1 cellular context compared by ENCODE assay signal in the genomic region with DNA sequence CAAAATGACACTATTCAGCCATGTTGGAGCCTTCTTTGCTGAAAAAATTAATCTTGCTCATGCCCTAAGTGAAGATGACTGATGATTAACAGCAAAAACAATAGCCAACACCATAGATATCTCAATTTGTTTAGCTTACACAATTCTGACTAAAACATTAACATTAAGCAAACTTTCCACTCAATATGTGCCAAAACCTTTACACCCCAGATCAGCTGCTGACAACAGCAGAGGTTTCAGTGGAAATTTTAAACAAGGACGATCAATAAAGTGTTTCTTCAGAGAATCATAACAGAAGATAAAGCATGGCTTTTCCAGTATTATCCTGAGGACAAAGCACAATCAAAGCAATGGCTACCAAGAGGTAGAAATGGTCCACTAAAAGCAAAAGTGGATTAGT.
TF ChIP-seq lines count a peak whose summit lies in the region.

No MANE protein-coding gene starts in this region.

TF ChIP-seq in GM23338, 12 proteins besides CTCF, POLR2A, EP300 and RAD21 (continued from another document):
- TF ChIP-seq, protein P1, sequence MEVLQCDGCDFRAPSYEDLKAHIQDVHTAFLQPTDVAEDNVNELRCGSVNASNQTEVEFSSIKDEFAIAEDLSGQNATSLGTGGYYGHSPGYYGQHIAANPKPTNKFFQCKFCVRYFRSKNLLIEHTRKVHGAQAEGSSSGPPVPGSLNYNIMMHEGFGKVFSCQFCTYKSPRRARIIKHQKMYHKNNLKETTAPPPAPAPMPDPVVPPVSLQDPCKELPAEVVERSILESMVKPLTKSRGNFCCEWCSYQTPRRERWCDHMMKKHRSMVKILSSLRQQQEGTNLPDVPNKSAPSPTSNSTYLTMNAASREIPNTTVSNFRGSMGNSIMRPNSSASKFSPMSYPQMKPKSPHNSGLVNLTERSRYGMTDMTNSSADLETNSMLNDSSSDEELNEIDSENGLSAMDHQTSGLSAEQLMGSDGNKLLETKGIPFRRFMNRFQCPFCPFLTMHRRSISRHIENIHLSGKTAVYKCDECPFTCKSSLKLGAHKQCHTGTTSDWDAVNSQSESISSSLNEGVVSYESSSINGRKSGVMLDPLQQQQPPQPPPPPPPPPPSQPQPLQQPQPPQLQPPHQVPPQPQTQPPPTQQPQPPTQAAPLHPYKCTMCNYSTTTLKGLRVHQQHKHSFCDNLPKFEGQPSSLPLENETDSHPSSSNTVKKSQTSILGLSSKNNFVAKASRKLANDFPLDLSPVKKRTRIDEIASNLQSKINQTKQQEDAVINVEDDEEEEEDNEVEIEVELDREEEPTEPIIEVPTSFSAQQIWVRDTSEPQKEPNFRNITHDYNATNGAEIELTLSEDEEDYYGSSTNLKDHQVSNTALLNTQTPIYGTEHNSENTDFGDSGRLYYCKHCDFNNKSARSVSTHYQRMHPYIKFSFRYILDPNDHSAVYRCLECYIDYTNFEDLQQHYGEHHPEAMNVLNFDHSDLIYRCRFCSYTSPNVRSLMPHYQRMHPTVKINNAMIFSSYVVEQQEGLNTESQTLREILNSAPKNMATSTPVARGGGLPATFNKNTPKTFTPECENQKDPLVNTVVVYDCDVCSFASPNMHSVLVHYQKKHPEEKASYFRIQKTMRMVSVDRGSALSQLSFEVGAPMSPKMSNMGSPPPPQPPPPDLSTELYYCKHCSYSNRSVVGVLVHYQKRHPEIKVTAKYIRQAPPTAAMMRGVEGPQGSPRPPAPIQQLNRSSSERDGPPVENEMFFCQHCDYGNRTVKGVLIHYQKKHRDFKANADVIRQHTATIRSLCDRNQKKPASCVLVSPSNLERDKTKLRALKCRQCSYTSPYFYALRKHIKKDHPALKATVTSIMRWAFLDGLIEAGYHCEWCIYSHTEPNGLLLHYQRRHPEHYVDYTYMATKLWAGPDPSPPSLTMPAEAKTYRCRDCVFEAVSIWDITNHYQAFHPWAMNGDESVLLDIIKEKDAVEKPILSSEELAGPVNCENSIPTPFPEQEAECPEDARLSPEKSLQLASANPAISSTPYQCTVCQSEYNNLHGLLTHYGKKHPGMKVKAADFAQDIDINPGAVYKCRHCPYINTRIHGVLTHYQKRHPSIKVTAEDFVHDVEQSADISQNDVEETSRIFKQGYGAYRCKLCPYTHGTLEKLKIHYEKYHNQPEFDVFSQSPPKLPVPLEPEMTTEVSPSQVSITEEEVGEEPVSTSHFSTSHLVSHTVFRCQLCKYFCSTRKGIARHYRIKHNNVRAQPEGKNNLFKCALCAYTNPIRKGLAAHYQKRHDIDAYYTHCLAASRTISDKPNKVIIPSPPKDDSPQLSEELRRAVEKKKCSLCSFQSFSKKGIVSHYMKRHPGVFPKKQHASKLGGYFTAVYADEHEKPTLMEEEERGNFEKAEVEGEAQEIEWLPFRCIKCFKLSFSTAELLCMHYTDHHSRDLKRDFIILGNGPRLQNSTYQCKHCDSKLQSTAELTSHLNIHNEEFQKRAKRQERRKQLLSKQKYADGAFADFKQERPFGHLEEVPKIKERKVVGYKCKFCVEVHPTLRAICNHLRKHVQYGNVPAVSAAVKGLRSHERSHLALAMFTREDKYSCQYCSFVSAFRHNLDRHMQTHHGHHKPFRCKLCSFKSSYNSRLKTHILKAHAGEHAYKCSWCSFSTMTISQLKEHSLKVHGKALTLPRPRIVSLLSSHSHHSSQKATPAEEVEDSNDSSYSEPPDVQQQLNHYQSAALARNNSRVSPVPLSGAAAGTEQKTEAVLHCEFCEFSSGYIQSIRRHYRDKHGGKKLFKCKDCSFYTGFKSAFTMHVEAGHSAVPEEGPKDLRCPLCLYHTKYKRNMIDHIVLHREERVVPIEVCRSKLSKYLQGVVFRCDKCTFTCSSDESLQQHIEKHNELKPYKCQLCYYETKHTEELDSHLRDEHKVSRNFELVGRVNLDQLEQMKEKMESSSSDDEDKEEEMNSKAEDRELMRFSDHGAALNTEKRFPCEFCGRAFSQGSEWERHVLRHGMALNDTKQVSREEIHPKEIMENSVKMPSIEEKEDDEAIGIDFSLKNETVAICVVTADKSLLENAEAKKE (CRISPR knock-in tag; IDR thresholded peaks at IDR 0.05): no peak
- TF ChIP-seq, protein P2, sequence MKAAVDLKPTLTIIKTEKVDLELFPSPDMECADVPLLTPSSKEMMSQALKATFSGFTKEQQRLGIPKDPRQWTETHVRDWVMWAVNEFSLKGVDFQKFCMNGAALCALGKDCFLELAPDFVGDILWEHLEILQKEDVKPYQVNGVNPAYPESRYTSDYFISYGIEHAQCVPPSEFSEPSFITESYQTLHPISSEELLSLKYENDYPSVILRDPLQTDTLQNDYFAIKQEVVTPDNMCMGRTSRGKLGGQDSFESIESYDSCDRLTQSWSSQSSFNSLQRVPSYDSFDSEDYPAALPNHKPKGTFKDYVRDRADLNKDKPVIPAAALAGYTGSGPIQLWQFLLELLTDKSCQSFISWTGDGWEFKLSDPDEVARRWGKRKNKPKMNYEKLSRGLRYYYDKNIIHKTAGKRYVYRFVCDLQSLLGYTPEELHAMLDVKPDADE (IDR thresholded peaks at IDR 0.05): no peak
- TF ChIP-seq ZNF331 (CRISPR knock-in tag; IDR thresholded peaks at IDR 0.05; ENCODE audit: low read depth): no peak
- no peak for TF ChIP-seq NANOG (IDR thresholded peaks at IDR 0.05; ENCODE audit: borderline replicate concordance)
- no peak for TF ChIP-seq CREB1 (CRISPR knock-in tag; IDR thresholded peaks at IDR 0.05; ENCODE audit: low read depth)
- TF ChIP-seq POLR2AphosphoS5 (IDR thresholded peaks at IDR 0.05; ENCODE audit: low read depth): no peak
- no peak for TF ChIP-seq STAT1 (IDR thresholded peaks at IDR 0.05; ENCODE audit: unreplicated experiment)
- no peak for TF ChIP-seq JUNB (IDR thresholded peaks at IDR 0.05; ENCODE audit: unreplicated experiment)
TF ChIP-seq in GM23338: peak in this region for 0.
